24 cellular contexts compared by ENCODE assay signal in genomic region chr10:32156031-32156495, GRCh38.
DNase-seq lines count a peak whose midpoint lies in the region; ATAC-seq, FAIRE-seq and TF ChIP-seq lines count a peak whose summit lies in the region.
"Had no signal": no experiment of that assay in that cellular context is flagged by ENCODE, and none has a peak within 500 bp of the region (broad histone marks: within the 10 kb centered on the region; RNA-seq: fewer than 3 reads in every experiment).

No MANE protein-coding gene starts in this region.

- H4K8ac ChIP-seq in mesenchymal stem cell (ENCODE audit: low read length): no peak overlapping the region

- no peak overlapping the region for H3K14ac ChIP-seq in mesenchymal stem cell (ENCODE audit: low read length in 2 of 2)

- POLR2A ChIA-PET in HepG2 (lab: Yijun Ruan, JAX) (no interaction called here), PC-9 (lab: Charles Lee; ENCODE audit: unreplicated experiment) (no interaction called here)
- POLR2A ChIA-PET in activated CD8-positive, alpha-beta T cell treated with anti-CD3 and anti-CD28 coated beads, Interleukin-2, amount 10 ng/mL, durations not matched to agents 7 days and 5 days (lab: Charles Lee): no interaction called here

- no peak overlapping the region for H4K91ac ChIP-seq in mesenchymal stem cell (ENCODE audit: low read length)

- H3K27ac Mint-ChIP-seq in activated CD8-positive, alpha-beta T cell treated with anti-CD3 and anti-CD28 coated beads, Interleukin-2, amount 10 ng/mL, durations not matched to agents 7 days and 5 days: no peak overlapping the region
- H3K27ac Mint-ChIP-seq: CD4-positive, CD25-positive, alpha-beta regulatory T cell; H9 had no signal

- peaks cover 4% of the 10 kb centered on the region for H3K9me3 Mint-ChIP-seq in activated CD8-positive, alpha-beta T cell treated with anti-CD3 and anti-CD28 coated beads, Interleukin-2, amount 10 ng/mL, durations not matched to agents 7 days and 5 days (ENCODE audit: insufficient read depth)
- H3K9me3 Mint-ChIP-seq: HFFc6 had no signal

- DNase-seq in HepG2 (ENCODE audit: low spot score): peak; percentile 67
- no peak for DNase-seq in right lobe of liver
- DNase-seq in PC-9: peak in 1 of 2 experiments; percentile 63
- no peak for DNase-seq in mesenchymal stem cell
- no peak for DNase-seq in activated CD8-positive, alpha-beta T cell treated with anti-CD3 and anti-CD28 coated beads, Interleukin-2, amount 10 ng/mL, durations not matched to agents 7 days and 5 days
- no peak for DNase-seq in stimulated activated CD4-positive, alpha-beta T cell treated with anti-CD3 and anti-CD28 coated beads, Interleukin-12 subunit alpha, Interleukin-12 subunit beta, amount 100 ng/mL, for 4 hours
- no peak for DNase-seq in amygdala (lab: John Stamatoyannopoulos, UW)
- DNase-seq: BE2C; CD4-positive, CD25-positive, alpha-beta regulatory T cell; COR-L47; GM23248; H9; HFFc6; MM.1S; NCI-H1048; NCI-H1436; NCI-H187 treated with DMSO at 0.1 percent for 48 hours; NCI-H748 treated with DMSO at 0.1 percent for 48 hours; Peyer's patch; SW 1271 had no signal

- no peak overlapping the region for H3K4ac ChIP-seq in mesenchymal stem cell (ENCODE audit: low read depth in 1 of 2, low read length in 2 of 2)

- H3K4me1 Mint-ChIP-seq in activated CD8-positive, alpha-beta T cell treated with anti-CD3 and anti-CD28 coated beads, Interleukin-2, amount 10 ng/mL, durations not matched to agents 7 days and 5 days (ENCODE audit: low read depth): no peaks in the 10 kb centered on the region

- no peaks in the 10 kb centered on the region for H3K79me2 ChIP-seq in HepG2 (ENCODE audit: insufficient read depth, low read length)
- no peaks in the 10 kb centered on the region for H3K79me2 ChIP-seq in PC-9 (ENCODE audit: low read depth)

- H3K9me3 ChIP-seq in HepG2 (ENCODE audit: low read length): peaks cover 5% of the 10 kb centered on the region; the same call in 1 of the 2 replicates
- H3K9me3 ChIP-seq in right lobe of liver: no peaks in the 10 kb centered on the region
- no peaks in the 10 kb centered on the region for H3K9me3 ChIP-seq in PC-9 (ENCODE audit: insufficient read depth, low read depth)
- H3K9me3 ChIP-seq in mesenchymal stem cell (ENCODE audit: control insufficient read depth, low read length): peaks cover 5% of the 10 kb centered on the region
- H3K9me3 ChIP-seq: BE2C, Peyer's patch had no signal

- H3K27me3 Mint-ChIP-seq in activated CD8-positive, alpha-beta T cell treated with anti-CD3 and anti-CD28 coated beads, Interleukin-2, amount 10 ng/mL, durations not matched to agents 7 days and 5 days (ENCODE audit: low read depth): no peaks in the 10 kb centered on the region

- TF ChIP-seq CTCF in HepG2 (CRISPR knock-in tag; IDR thresholded peaks at IDR 0.05) (no peak), right lobe of liver (IDR thresholded peaks at IDR 0.05) (no peak), PC-9 (conservative IDR thresholded peaks at IDR 0.05) (no peak)

- H3K4me2 ChIP-seq in HepG2 (ENCODE audit: low read depth, low read length) (peak overlapping the region; percentile 59), PC-9 (peak overlapping the region; percentile 62), mesenchymal stem cell (ENCODE audit: low read length, poor library complexity, severe bottlenecking) (no peak overlapping the region)

- ATAC-seq in HepG2: peak; percentile 86
- ATAC-seq in right lobe of liver: no peak
- no peak for ATAC-seq in activated CD8-positive, alpha-beta T cell treated with anti-CD3 and anti-CD28 coated beads, Interleukin-2, amount 10 ng/mL, durations not matched to agents 7 days and 5 days
- ATAC-seq: K562 had no signal

- no peak for TF ChIP-seq POLR2A in HepG2 (IDR thresholded peaks at IDR 0.05; ENCODE audit: insufficient read depth in 1 of 2, low read depth in 2 of 2, low read length in 2 of 2)
- no peak for TF ChIP-seq POLR2A in right lobe of liver (IDR thresholded peaks at IDR 0.05)

- peaks cover 26% of the 10 kb centered on the region for H3F3A ChIP-seq in PC-9 (ENCODE audit: insufficient read depth, low read depth)

- H3K27ac ChIP-seq in HepG2 (ENCODE audit: extremely low read length, insufficient read depth, low read length) (peak overlapping the region; percentile 34), right lobe of liver (no peak overlapping the region), PC-9 (peak overlapping the region; percentile 72), mesenchymal stem cell (ENCODE audit: low read length, poor library complexity, severe bottlenecking) (no peak overlapping the region)
- H3K27ac ChIP-seq: Peyer's patch had no signal

- H2BK120ac ChIP-seq in mesenchymal stem cell (ENCODE audit: low read depth, low read length): no peak overlapping the region

- 4% methylated on average over 4 of the region's 4 CpGs for WGBS in HepG2 (ENCODE audit: low lambda C conversion rate)
- WGBS in right lobe of liver (ENCODE audit: insufficient coverage, low coverage, low lambda C conversion rate, missing lambda C conversion rate): 33% methylated on average over 4 of the region's 4 CpGs
- WGBS in mesenchymal stem cell: 86% methylated on average over 1 of the region's 4 CpGs

- TF ChIP-seq EP300 in HepG2 (IDR thresholded peaks at IDR 0.05; ENCODE audit: low read depth in 2 of 2, low read length in 2 of 2): peak in 1 of 2 experiments; percentile 39; a peak in 2 of 4 replicates
- TF ChIP-seq EP300 in HepG2 (CRISPR knock-in tag; IDR thresholded peaks at IDR 0.05; ENCODE audit: borderline replicate concordance): no peak

- H3K36me3 ChIP-seq in HepG2 (replicated peaks in 1 of 2; ENCODE audit: control insufficient read depth in 1 of 2, insufficient read depth in 2 of 2, low read length in 2 of 2) (no peaks in the 10 kb centered on the region), right lobe of liver (no peaks in the 10 kb centered on the region), PC-9 (ENCODE audit: low read depth) (no peaks in the 10 kb centered on the region), mesenchymal stem cell (ENCODE audit: control insufficient read depth in 1 of 2, insufficient read depth in 2 of 2, low read depth in 1 of 2, low read length in 2 of 2) (no peaks in the 10 kb centered on the region)
- H3K36me3 ChIP-seq: BE2C, Peyer's patch had no signal

- H2BK5ac ChIP-seq in mesenchymal stem cell (ENCODE audit: low read depth, low read length, poor library complexity, severe bottlenecking): no peak overlapping the region

- no peaks in the 10 kb centered on the region for H3K9me2 ChIP-seq in PC-9 (ENCODE audit: insufficient read depth)

- FAIRE-seq in HepG2 (lab: Jason Lieb, UNC): peak; percentile 50
- FAIRE-seq: A204.1, G401.6, GM12892, K562 had no signal

- H2BK15ac ChIP-seq in mesenchymal stem cell (ENCODE audit: low read depth, poor library complexity, severe bottlenecking): no peak overlapping the region

- H3K4me3 ChIP-seq in HepG2 (replicated peaks in 1 of 3; ENCODE audit: insufficient read depth in 1 of 3, low read depth in 2 of 3, low read length in 3 of 3) (peak overlapping the region in 2 of 3 experiments; percentile 9 to 24; a peak in 2 of 6 replicates), right lobe of liver (no peak overlapping the region), PC-9 (peak overlapping the region; percentile 22; the same call in 1 of the 2 replicates), mesenchymal stem cell (ENCODE audit: insufficient read depth in 1 of 2, low read depth in 1 of 2, low read length in 2 of 2) (no peak overlapping the region)
- H3K4me3 ChIP-seq: GM23248, K562, Peyer's patch had no signal

- no peak overlapping the region for H2BK12ac ChIP-seq in mesenchymal stem cell (ENCODE audit: low read length in 2 of 2)

- H3K27me3 ChIP-seq in HepG2 (ENCODE audit: control insufficient read depth in 1 of 2, insufficient read depth in 2 of 2, low read length in 2 of 2): no peaks in the 10 kb centered on the region
- no peaks in the 10 kb centered on the region for H3K27me3 ChIP-seq in right lobe of liver
- no peaks in the 10 kb centered on the region for H3K27me3 ChIP-seq in PC-9 (ENCODE audit: insufficient read depth, low read depth)
- no peaks in the 10 kb centered on the region for H3K27me3 ChIP-seq in mesenchymal stem cell (ENCODE audit: control insufficient read depth in 1 of 2, insufficient read depth in 1 of 2, low read length in 2 of 2)
- H3K27me3 ChIP-seq: BE2C, Peyer's patch had no signal

- H4K20me1 ChIP-seq in HepG2 (ENCODE audit: insufficient read depth, low read length) (no peaks in the 10 kb centered on the region), PC-9 (ENCODE audit: insufficient read depth) (no peaks in the 10 kb centered on the region)

- intact Hi-C loops in HepG2 (cut with micrococcal nuclease; ENCODE audit: unreplicated experiment): no loop called here
- intact Hi-C loops in right lobe of liver (cut with DNase I): no loop called here
- intact Hi-C loops in PC-9 (cut with micrococcal nuclease; ENCODE audit: unreplicated experiment): no loop called here

- H3K18ac ChIP-seq in mesenchymal stem cell (ENCODE audit: low read depth in 1 of 2, low read length in 2 of 2): no peak overlapping the region

- no peak overlapping the region for H2AK5ac ChIP-seq in mesenchymal stem cell (ENCODE audit: low read length, severe bottlenecking)

- H3K4me3 Mint-ChIP-seq in activated CD8-positive, alpha-beta T cell treated with anti-CD3 and anti-CD28 coated beads, Interleukin-2, amount 10 ng/mL, durations not matched to agents 7 days and 5 days: no peak overlapping the region
- H3K4me3 Mint-ChIP-seq: CD4-positive, CD25-positive, alpha-beta regulatory T cell; H9; HFFc6 had no signal

- H2AFZ ChIP-seq in HepG2 (ENCODE audit: low read length) (no peak overlapping the region), PC-9 (no peak overlapping the region), mesenchymal stem cell (ENCODE audit: low read depth, low read length) (no peak overlapping the region)

- BruUV-seq in HepG2 (replicated peaks; lab: Mats Ljungman, UMichigan) (no TSS peak), PC-9 (replicated peaks; lab: Mats Ljungman, UMichigan) (no TSS peak)

- no peaks in the 10 kb centered on the region for H3K36me3 Mint-ChIP-seq in activated CD8-positive, alpha-beta T cell treated with anti-CD3 and anti-CD28 coated beads, Interleukin-2, amount 10 ng/mL, durations not matched to agents 7 days and 5 days (ENCODE audit: low read depth)

- H3K9ac ChIP-seq in HepG2 (ENCODE audit: insufficient read depth, low read depth, low read length) (no peak overlapping the region), mesenchymal stem cell (ENCODE audit: low read length) (peak overlapping the region; percentile 77)

- H3K23ac ChIP-seq in mesenchymal stem cell (ENCODE audit: low read length in 2 of 2): no peak overlapping the region

- no peak for TF ChIP-seq RAD21 in HepG2 (CRISPR knock-in tag; IDR thresholded peaks at IDR 0.05)

- H3K4me1 ChIP-seq in HepG2 (ENCODE audit: insufficient read depth, low read length) (peaks cover 47% of the 10 kb centered on the region), right lobe of liver (no peaks in the 10 kb centered on the region), PC-9 (replicated peaks; ENCODE audit: insufficient read depth) (peaks cover 26% of the 10 kb centered on the region), mesenchymal stem cell (ENCODE audit: control insufficient read depth, insufficient read depth, low read depth, low read length) (peaks cover 3% of the 10 kb centered on the region)
- H3K4me1 ChIP-seq: BE2C, Peyer's patch had no signal

- in situ Hi-C loops in HepG2 (cut with HindIII; ENCODE audit: extremely low pct_ligation_motif_present, low pct_unique_long_range_greater_than_20kb): no loop called here

- CTCF ChIA-PET in HepG2 (lab: Yijun Ruan, JAX; ENCODE audit: low intra/inter-chr PET ratio, low total read pairs) (no interaction called here), PC-9 (lab: Charles Lee) (interaction anchor here (1.3 kb wide), 1 partner anchor 17 kb away, joined by 4 read pairs; no protein-coding TSS in a partner anchor)
- CTCF ChIA-PET in activated CD8-positive, alpha-beta T cell treated with anti-CD3 and anti-CD28 coated beads, Interleukin-2, amount 10 ng/mL, durations not matched to agents 7 days and 5 days (lab: Charles Lee): no interaction called here

- no peaks in the 10 kb centered on the region for H3K79me1 ChIP-seq in mesenchymal stem cell (replicated peaks; ENCODE audit: low read length, poor library complexity, severe bottlenecking)

Comparison
In these comparisons a context has a peak if more than half of its experiments do, and no peak if none do; other contexts are left out.
1. H3K27ac ChIP-seq: peak in HepG2 (single experiment) and PC-9 (single experiment); none in right lobe of liver (0 of 3) and mesenchymal stem cell (single experiment).
2. H3K4me3 ChIP-seq: peak in HepG2 (2 of 3) and PC-9 (single experiment); none in right lobe of liver (0 of 3) and mesenchymal stem cell (0 of 2).